1 cellular context compared by ENCODE assay signal in genomic region chr10:132307823-132308587, GRCh38.
TF ChIP-seq lines count a peak whose summit lies in the region.

STK32C (minus strand) TSS chr10:132307950; CDS start chr10:132307833, 117 bp downstream.

TF ChIP-seq in HepG2, 621 proteins besides CTCF, POLR2A, EP300 and RAD21 (continued from another document and continues in another):
- TF ChIP-seq EEA1 (CRISPR knock-in tag; IDR thresholded peaks at IDR 0.05; ENCODE audit: borderline replicate concordance) (no peak), REPIN1 (CRISPR knock-in tag; IDR thresholded peaks at IDR 0.05; ENCODE audit: borderline replicate concordance, low read depth) (no peak), SP5 (CRISPR knock-in tag; IDR thresholded peaks at IDR 0.05; ENCODE audit: borderline replicate concordance, low read depth) (peak; percentile 13; the same call in 1 of the 2 replicates), ZGPAT (CRISPR knock-in tag; IDR thresholded peaks at IDR 0.05) (0 out of 2 replicates have a peak, but pooled peaks have one; percentile 22), CSRNP1 (CRISPR knock-in tag; IDR thresholded peaks at IDR 0.05) (no peak), ZNF709 (CRISPR knock-in tag; IDR thresholded peaks at IDR 0.05) (0 out of 2 replicates have a peak, but pooled peaks have one; percentile 37), ZNF230 (CRISPR knock-in tag; IDR thresholded peaks at IDR 0.05) (no peak), ZFP82 (CRISPR knock-in tag; IDR thresholded peaks at IDR 0.05; ENCODE audit: borderline replicate concordance) (0 out of 2 replicates have a peak, but pooled peaks have one; percentile 36), PREB (CRISPR knock-in tag; IDR thresholded peaks at IDR 0.05) (no peak), ZFP91 (CRISPR knock-in tag; IDR thresholded peaks at IDR 0.05; ENCODE audit: borderline replicate concordance) (0 out of 2 replicates have a peak, but pooled peaks have one; percentile 38), ZNF878 (CRISPR knock-in tag; IDR thresholded peaks at IDR 0.05) (no peak), MXD3 (CRISPR knock-in tag; IDR thresholded peaks at IDR 0.05) (no peak), HMG20A (CRISPR knock-in tag; IDR thresholded peaks at IDR 0.05; ENCODE audit: borderline replicate concordance) (no peak), ZNF770 (CRISPR knock-in tag; IDR thresholded peaks at IDR 0.05) (peak; percentile 50), ZNF691 (CRISPR knock-in tag; IDR thresholded peaks at IDR 0.05; ENCODE audit: borderline replicate concordance, low read depth) (no peak), MTA1 (CRISPR knock-in tag; IDR thresholded peaks at IDR 0.05; ENCODE audit: borderline replicate concordance) (peak; percentile 25; the same call in 1 of the 2 replicates), SATB2 (CRISPR knock-in tag; IDR thresholded peaks at IDR 0.05) (no peak), RFX5 (IDR thresholded peaks at IDR 0.05; ENCODE audit: low read depth, low read length) (no peak), MXD4 (CRISPR knock-in tag; IDR thresholded peaks at IDR 0.05) (no peak), SMAD1 (CRISPR knock-in tag; IDR thresholded peaks at IDR 0.05; ENCODE audit: borderline replicate concordance, low read depth) (no peak), ZNF318 (CRISPR knock-in tag; IDR thresholded peaks at IDR 0.05) (no peak), ZMYM3 (CRISPR knock-in tag; IDR thresholded peaks at IDR 0.05) (no peak), HNRNPH1 (optimal IDR thresholded peaks at IDR 0.05; ENCODE audit: low read depth, low read length) (no peak), HOXA3 (CRISPR knock-in tag; IDR thresholded peaks at IDR 0.05) (0 out of 2 replicates have a peak, but pooled peaks have one; percentile 0), MYC (CRISPR knock-in tag; IDR thresholded peaks at IDR 0.05; ENCODE audit: borderline replicate concordance) (peak; percentile 44; the same call in 1 of the 2 replicates), ZNF546 (CRISPR knock-in tag; conservative IDR thresholded peaks at IDR 0.05) (no peak), ZFP1 (CRISPR knock-in tag; IDR thresholded peaks at IDR 0.05) (no peak), ZSCAN22 (CRISPR knock-in tag; IDR thresholded peaks at IDR 0.05) (no peak), GABPB1 (CRISPR knock-in tag; IDR thresholded peaks at IDR 0.05) (peak; percentile 53), HDAC1 (CRISPR knock-in tag; IDR thresholded peaks at IDR 0.05) (0 out of 2 replicates have a peak, but pooled peaks have one; percentile 41), RFXAP (CRISPR knock-in tag; IDR thresholded peaks at IDR 0.05; ENCODE audit: borderline replicate concordance) (no peak), HNRNPL (IDR thresholded peaks at IDR 0.05; ENCODE audit: low read depth, low read length) (0 out of 2 replicates have a peak, but pooled peaks have one; percentile 39), NCOA5 (CRISPR knock-in tag; IDR thresholded peaks at IDR 0.05) (no peak), HOXA7 (CRISPR knock-in tag; IDR thresholded peaks at IDR 0.05) (no peak), AHR (CRISPR knock-in tag; IDR thresholded peaks at IDR 0.05) (no peak), POLR2AphosphoS2 (IDR thresholded peaks at IDR 0.05; ENCODE audit: low read depth, low read length) (no peak), KLF11 (CRISPR knock-in tag; IDR thresholded peaks at IDR 0.05) (no peak), ATF5 (CRISPR knock-in tag; IDR thresholded peaks at IDR 0.05; ENCODE audit: low read depth) (no peak), KAT2B (IDR thresholded peaks at IDR 0.05; ENCODE audit: borderline replicate concordance, low read depth, low read length) (no peak), ZNF274 (CRISPR knock-in tag; IDR thresholded peaks at IDR 0.05) (0 out of 2 replicates have a peak, but pooled peaks have one; percentile 29), HMGXB4 (CRISPR knock-in tag; IDR thresholded peaks at IDR 0.05; ENCODE audit: borderline replicate concordance in 1 of 2, low read depth in 1 of 2) (0 out of 4 replicates have a peak, but pooled peaks of 1 of the 2 experiments have one; percentile 6), ZEB1 (IDR thresholded peaks at IDR 0.05; ENCODE audit: insufficient replicate concordance, low read depth) (no peak), RXRA (CRISPR knock-in tag; IDR thresholded peaks at IDR 0.05) (no peak)
